8 cellular contexts compared by ENCODE assay signal in genomic region chr5:69236733-69237132, GRCh38. TPM values are rescaled to one million over a fixed set of nuclear protein-coding genes. Genes with fewer than 3 reads are reported as not detected.
DNase-seq lines count a peak whose midpoint lies in the region; FAIRE-seq and TF ChIP-seq lines count a peak whose summit lies in the region.
"Not testable (repeated sequence)": the region's sequence is repeated elsewhere in the genome, so short reads cannot be mapped to it uniquely, and the experiment has no call there.

No MANE protein-coding gene starts in this region.

- 0 out of 22 replicates have a peak overlapping the region, but pooled peaks of 1 of the 11 experiments have one; percentile 10 for H3K9ac ChIP-seq in BLaER1 treated with 17β-estradiol and CSF1 and Interleukin-3, amounts not matched to agents 10 nM and 100 nM
- not testable (repeated sequence) for H3K9ac ChIP-seq in keratinocyte (ENCODE audit: control insufficient read depth, extremely low read depth, insufficient read depth, low read length)

- H3K27ac Mint-ChIP-seq in T-helper 2 cell treated with Interferon-gamma antibody and Interleukin-4, amounts not matched to agents 5 μg/mL and 100 μg/mL, for 36 hours, result peak overlapping the region; percentile 53
- H3K27ac Mint-ChIP-seq in activated T-helper 1 cell treated with anti-CD3 and anti-CD28 coated beads, Interleukin-12 subunit alpha, Interleukin-12 subunit beta, Interleukin-2, Interleukin-4 antibody, amounts not matched to agents 30 ng/mL and 10 ng/mL and 1 ng/mL, durations not matched to agents 14 hours and 24 hours and 36 hours; neural crest cell (ENCODE audit: unreplicated experiment): not testable (repeated sequence)
- peak overlapping the region; percentile 90 for H3K27ac Mint-ChIP-seq in MCF 10A (ENCODE audit: low read depth, unreplicated experiment)

- dilution Hi-C loops in keratinocyte (cut with MboI; ENCODE audit: extremely low pct_ligation_motif_present, low sequenced_read_pairs), result not testable (repeated sequence)

- POLR2A ChIA-PET in HEK293 (lab: Yijun Ruan, JAX), result interaction anchor here (0.6 to 0.7 kb wide), 2 partner anchors 15 to 35 kb away, joined by 3 to 4 read pairs; no protein-coding TSS in a partner anchor
- POLR2A ChIA-PET in MCF 10A (lab: Yijun Ruan, JAX), result interaction anchor here (1.5 to 3.2 kb wide), 2 partner anchors 47 to 97 kb away, joined by 3 to 19 read pairs; partner anchors contain the start of gene CENPH

- peaks cover 28% of the 10 kb centered on the region for H3K36me3 Mint-ChIP-seq in T-helper 2 cell treated with Interferon-gamma antibody and Interleukin-4, amounts not matched to agents 5 μg/mL and 100 μg/mL, for 36 hours (ENCODE audit: low read depth)
- peaks cover 32% of the 10 kb centered on the region for H3K36me3 Mint-ChIP-seq in activated T-helper 1 cell treated with anti-CD3 and anti-CD28 coated beads, Interleukin-12 subunit alpha, Interleukin-12 subunit beta, Interleukin-2, Interleukin-4 antibody, amounts not matched to agents 30 ng/mL and 10 ng/mL and 1 ng/mL, durations not matched to agents 14 hours and 24 hours and 36 hours (ENCODE audit: low read depth)
- H3K36me3 Mint-ChIP-seq in MCF 10A (ENCODE audit: insufficient read depth, unreplicated experiment), result peaks cover 52% of the 10 kb centered on the region
- peaks cover 11% of the 10 kb centered on the region for H3K36me3 Mint-ChIP-seq in neural crest cell (ENCODE audit: low read depth)

- not testable (repeated sequence) for H3K27me3 Mint-ChIP-seq in T-helper 2 cell treated with Interferon-gamma antibody and Interleukin-4, amounts not matched to agents 5 μg/mL and 100 μg/mL, for 36 hours (ENCODE audit: low read depth); activated T-helper 1 cell treated with anti-CD3 and anti-CD28 coated beads, Interleukin-12 subunit alpha, Interleukin-12 subunit beta, Interleukin-2, Interleukin-4 antibody, amounts not matched to agents 30 ng/mL and 10 ng/mL and 1 ng/mL, durations not matched to agents 14 hours and 24 hours and 36 hours (ENCODE audit: insufficient read depth); MCF 10A (ENCODE audit: insufficient read depth, unreplicated experiment); neural crest cell (ENCODE audit: low read depth)

- H4K20me1 ChIP-seq in BLaER1 treated with 17β-estradiol and CSF1 and Interleukin-3, amounts not matched to agents 10 nM and 100 nM, result peaks cover 0 to 24% (median 0%) of the 10 kb centered on the region in 11 experiments; a peak in 4 of 22 replicates
- not testable (repeated sequence) for H4K20me1 ChIP-seq in keratinocyte (ENCODE audit: control insufficient read depth, extremely low read depth, insufficient read depth, low read length)

- H3K36me3 ChIP-seq in BLaER1 treated with 17β-estradiol and CSF1 and Interleukin-3, amounts not matched to agents 10 nM and 100 nM, result peaks cover 39 to 63% (median 50%) of the 10 kb centered on the region in 11 experiments
- H3K36me3 ChIP-seq in HEK293 (ENCODE audit: control insufficient read depth in 2 of 2, insufficient read depth in 1 of 2, low read length in 2 of 2), result peaks cover 28 to 34% of the 10 kb centered on the region in 2 experiments
- peaks cover 4 to 21% of the 10 kb centered on the region in 2 experiments for H3K36me3 ChIP-seq in keratinocyte (ENCODE audit: control insufficient read depth in 2 of 2, extremely low read depth in 1 of 2, insufficient read depth in 2 of 2, low read length in 2 of 2)
- not testable (repeated sequence) for H3K36me3 ChIP-seq in thymus (ENCODE audit: control insufficient read depth, insufficient read depth)

- peaks cover 52% of the 10 kb centered on the region for H3K79me2 ChIP-seq in keratinocyte (ENCODE audit: control insufficient read depth, insufficient read depth, low read length)

- H3K4me3 ChIP-seq in BLaER1 treated with 17β-estradiol and CSF1 and Interleukin-3, amounts not matched to agents 10 nM and 100 nM; HEK293 (ENCODE audit: low read depth, low read length); thymus (ENCODE audit: low read length): not testable (repeated sequence)
- peak overlapping the region in 1 of 3 experiments; percentile 81 for H3K4me3 ChIP-seq in keratinocyte (ENCODE audit: control insufficient read depth in 2 of 3, extremely low read depth in 1 of 3, insufficient read depth in 2 of 3, low read depth in 1 of 3, low read length in 3 of 3)

- not testable (repeated sequence) for H2AFZ ChIP-seq in keratinocyte (ENCODE audit: control insufficient read depth, low read length)

- CTCF ChIA-PET in HEK293 (lab: Yijun Ruan, JAX), result interaction anchor here (1.2 kb wide), 1 partner anchor 98 kb away, joined by 8 read pairs; no protein-coding TSS in a partner anchor
- CTCF ChIA-PET in MCF 10A (lab: Yijun Ruan, JAX), result not testable (repeated sequence)

- intact Hi-C loops in activated T-helper 1 cell treated with anti-CD3 and anti-CD28 coated beads, Interleukin-12 subunit alpha, Interleukin-12 subunit beta, Interleukin-2, Interleukin-4 antibody, amounts not matched to agents 30 ng/mL and 10 ng/mL and 1 ng/mL, durations not matched to agents 14 hours and 24 hours and 36 hours (cut with micrococcal nuclease), result not testable (repeated sequence)
- intact Hi-C loops in MCF 10A (cut with micrococcal nuclease), result loop anchor here (10.0 kb wide), 1 partner anchor 72 kb away; the partner anchor contains the start of gene CCNB1

- peaks cover 19 to 43% (median 29%) of the 10 kb centered on the region in 10 experiments for H3K4me1 ChIP-seq in BLaER1 treated with 17β-estradiol and CSF1 and Interleukin-3, amounts not matched to agents 10 nM and 100 nM
- not testable (repeated sequence) for H3K4me1 ChIP-seq in HEK293 (ENCODE audit: control insufficient read depth, insufficient read depth, low read length); thymus (ENCODE audit: control insufficient read depth, insufficient read depth, low read length)
- H3K4me1 ChIP-seq in keratinocyte (ENCODE audit: control insufficient read depth, extremely low read depth, insufficient read depth, low read length), result peaks cover 38% of the 10 kb centered on the region

- H3K9me3 ChIP-seq in BLaER1 treated with 17β-estradiol and CSF1 and Interleukin-3, amounts not matched to agents 10 nM and 100 nM (replicated peaks in 1 of 11), result peaks cover under 1 to 14% (median 8%) of the 10 kb centered on the region in 11 experiments; a peak in 20 of 22 replicates
- H3K9me3 ChIP-seq in HEK293 (ENCODE audit: control insufficient read depth, insufficient read depth, low read depth, low read length); keratinocyte (ENCODE audit: control insufficient read depth, low read depth, low read length); thymus (ENCODE audit: control insufficient read depth): not testable (repeated sequence)

- not testable (repeated sequence) for BruUV-seq in MCF 10A (replicated peaks; lab: Mats Ljungman, UMichigan)

- not testable (repeated sequence) for DNase-seq in T-helper 2 cell treated with Interferon-gamma antibody and Interleukin-4, amounts not matched to agents 5 μg/mL and 100 μg/mL, for 36 hours (ENCODE audit: low spot score); activated T-helper 1 cell treated with anti-CD3 and anti-CD28 coated beads, Interleukin-12 subunit alpha, Interleukin-12 subunit beta, Interleukin-2, Interleukin-4 antibody, amounts not matched to agents 30 ng/mL and 10 ng/mL and 1 ng/mL, durations not matched to agents 14 hours and 24 hours and 36 hours (ENCODE audit: low spot score); MCF 10A (ENCODE audit: unreplicated experiment); keratinocyte (ENCODE audit: low read depth, low spot score); neural crest cell (ENCODE audit: low read depth, low spot score)

- peaks cover 38% of the 10 kb centered on the region for H3K4me1 Mint-ChIP-seq in T-helper 2 cell treated with Interferon-gamma antibody and Interleukin-4, amounts not matched to agents 5 μg/mL and 100 μg/mL, for 36 hours (ENCODE audit: low read depth)
- peaks cover 43% of the 10 kb centered on the region for H3K4me1 Mint-ChIP-seq in activated T-helper 1 cell treated with anti-CD3 and anti-CD28 coated beads, Interleukin-12 subunit alpha, Interleukin-12 subunit beta, Interleukin-2, Interleukin-4 antibody, amounts not matched to agents 30 ng/mL and 10 ng/mL and 1 ng/mL, durations not matched to agents 14 hours and 24 hours and 36 hours (ENCODE audit: low read depth)
- H3K4me1 Mint-ChIP-seq in MCF 10A (ENCODE audit: insufficient read depth, unreplicated experiment), result peaks cover 39% of the 10 kb centered on the region
- peaks cover 29% of the 10 kb centered on the region for H3K4me1 Mint-ChIP-seq in neural crest cell

- 95% methylated on average over 9 of the region's 9 CpGs for WGBS in thymus

- not testable (repeated sequence) for H3K9me3 Mint-ChIP-seq in T-helper 2 cell treated with Interferon-gamma antibody and Interleukin-4, amounts not matched to agents 5 μg/mL and 100 μg/mL, for 36 hours; activated T-helper 1 cell treated with anti-CD3 and anti-CD28 coated beads, Interleukin-12 subunit alpha, Interleukin-12 subunit beta, Interleukin-2, Interleukin-4 antibody, amounts not matched to agents 30 ng/mL and 10 ng/mL and 1 ng/mL, durations not matched to agents 14 hours and 24 hours and 36 hours; MCF 10A (ENCODE audit: unreplicated experiment); neural crest cell

- not testable (repeated sequence) for TF ChIP-seq CTCF in HEK293 (tag by site-specific recombination; IDR thresholded peaks at IDR 0.05); MCF 10A (IDR thresholded peaks at IDR 0.05; ENCODE audit: unreplicated experiment); keratinocyte (optimal IDR thresholded peaks at IDR 0.05 in 1 of 3, IDR thresholded peaks at IDR 0.05 in 1 of 3, conservative IDR thresholded peaks at IDR 0.05 in 1 of 3; ENCODE audit: extremely low read depth in 1 of 3, insufficient read depth in 2 of 3, low read length in 3 of 3); neural crest cell (conservative IDR thresholded peaks at IDR 0.05)

- H3K27ac ChIP-seq in BLaER1 treated with 17β-estradiol and CSF1 and Interleukin-3, amounts not matched to agents 10 nM and 100 nM; HEK293 (ENCODE audit: extremely low read depth, low read depth, low read length): not testable (repeated sequence)
- H3K27ac ChIP-seq in keratinocyte (ENCODE audit: control insufficient read depth, insufficient read depth, low read length), result peak overlapping the region; percentile 91
- peak overlapping the region; percentile 18 for H3K27ac ChIP-seq in thymus (ENCODE audit: low read depth)

- H3K4me3 Mint-ChIP-seq in T-helper 2 cell treated with Interferon-gamma antibody and Interleukin-4, amounts not matched to agents 5 μg/mL and 100 μg/mL, for 36 hours, result peak overlapping the region; percentile 84
- peak overlapping the region; percentile 63 for H3K4me3 Mint-ChIP-seq in activated T-helper 1 cell treated with anti-CD3 and anti-CD28 coated beads, Interleukin-12 subunit alpha, Interleukin-12 subunit beta, Interleukin-2, Interleukin-4 antibody, amounts not matched to agents 30 ng/mL and 10 ng/mL and 1 ng/mL, durations not matched to agents 14 hours and 24 hours and 36 hours
- H3K4me3 Mint-ChIP-seq in MCF 10A (ENCODE audit: unreplicated experiment), result peak overlapping the region; percentile 93
- H3K4me3 Mint-ChIP-seq in neural crest cell, result peak overlapping the region; percentile 85

- not testable (repeated sequence) for FAIRE-seq in keratinocyte (lab: Jason Lieb, UNC)

- not testable (repeated sequence) for H3K27me3 ChIP-seq in BLaER1 treated with 17β-estradiol and CSF1 and Interleukin-3, amounts not matched to agents 10 nM and 100 nM; keratinocyte (ENCODE audit: control insufficient read depth, extremely low read depth, insufficient read depth, low read length); thymus (ENCODE audit: control insufficient read depth, insufficient read depth)

- H3K9me1 ChIP-seq in keratinocyte (ENCODE audit: control insufficient read depth, extremely low read depth, insufficient read depth, low read length), result not testable (repeated sequence)

- peak overlapping the region; percentile 71 to 94 (median 83); a peak in 19 of 22 replicates for H3K4me2 ChIP-seq in BLaER1 treated with 17β-estradiol and CSF1 and Interleukin-3, amounts not matched to agents 10 nM and 100 nM
- peak overlapping the region; percentile 93 for H3K4me2 ChIP-seq in keratinocyte (ENCODE audit: control insufficient read depth, extremely low read depth, insufficient read depth, low read depth, low read length)

RNA-seq across cellular contexts. Expression of gene CDK7, which starts 2.0 kb away (rescaled TPM):
- 42.4 and 49.2 TPM in 2 replicates for total RNA-seq in activated T-helper 1 cell treated with anti-CD3 and anti-CD28 coated beads, Interleukin-12 subunit alpha, Interleukin-12 subunit beta, Interleukin-2, Interleukin-4 antibody, amounts not matched to agents 30 ng/mL and 10 ng/mL and 1 ng/mL, durations not matched to agents 14 hours and 24 hours and 36 hours
- total RNA-seq in MCF 10A (2022), result 43.7 and 48.5 TPM in 2 replicates
- 43.4 to 80.6 TPM (median 80.5 TPM) in 3 replicates for polyA plus RNA-seq in keratinocyte
- polyA plus RNA-seq in keratinocyte (2011; ENCODE audit: low read depth), result 398 TPM
- 49.7 and 80.2 TPM in 2 replicates for polyA plus RNA-seq in keratinocyte (2011; cell fraction: cytosol; rRNA removed)
- 45.7 and 64.8 TPM in 2 replicates for polyA plus RNA-seq in keratinocyte (2011; cell fraction: nucleus; rRNA removed)
- polyA plus RNA-seq in keratinocyte (2012; ENCODE audit: low replicate concordance), result 82.3 and 103 TPM in 2 replicates
- 23.7 to 52.9 TPM (median 41.9 TPM) in 3 replicates for polyA minus RNA-seq in keratinocyte
- polyA minus RNA-seq in keratinocyte (2011; cell fraction: cytosol; rRNA and poly(A)+ RNA removed), result 65.8 TPM
- polyA minus RNA-seq in keratinocyte (2011; cell fraction: nucleus; rRNA and poly(A)+ RNA removed), result 130 and 132 TPM in 2 replicates
- total RNA-seq in neural crest cell, result 29.4 and 32.4 TPM in 2 replicates
- polyA plus RNA-seq in thymus, result 47.1 TPM

RNA-seq across cellular contexts. Expression of gene CENPH, which starts 47.4 kb away (rescaled TPM):
- total RNA-seq in activated T-helper 1 cell treated with anti-CD3 and anti-CD28 coated beads, Interleukin-12 subunit alpha, Interleukin-12 subunit beta, Interleukin-2, Interleukin-4 antibody, amounts not matched to agents 30 ng/mL and 10 ng/mL and 1 ng/mL, durations not matched to agents 14 hours and 24 hours and 36 hours, result 32.3 and 35.5 TPM in 2 replicates
- total RNA-seq in MCF 10A (2022) (14.1 and 21.9 TPM in 2 replicates), neural crest cell (56.1 and 59.8 TPM in 2 replicates)
- polyA plus RNA-seq in keratinocyte (4.6 to 13.4 TPM (median 7.4 TPM) in 3 replicates), thymus (9.4 TPM)
- 21.5 TPM for polyA plus RNA-seq in keratinocyte (2011; ENCODE audit: low read depth)
- 6.2 and 6.3 TPM in 2 replicates for polyA plus RNA-seq in keratinocyte (2011; cell fraction: cytosol; rRNA removed)
- polyA plus RNA-seq in keratinocyte (2011; cell fraction: nucleus; rRNA removed), result 2.1 and 2.3 TPM in 2 replicates
- 3.8 and 12.3 TPM in 2 replicates for polyA plus RNA-seq in keratinocyte (2012; ENCODE audit: low replicate concordance)
- polyA minus RNA-seq in keratinocyte, result 0.59 to 3.4 TPM (median 0.96 TPM) in 3 replicates
- 3.1 TPM for polyA minus RNA-seq in keratinocyte (2011; cell fraction: cytosol; rRNA and poly(A)+ RNA removed)
- polyA minus RNA-seq in keratinocyte (2011; cell fraction: nucleus; rRNA and poly(A)+ RNA removed), result 2.3 TPM in 1 of 2 replicates, not detected in the other
